Comparison of ENCODE assay signal across 8 cellular contexts in the genomic region with DNA sequence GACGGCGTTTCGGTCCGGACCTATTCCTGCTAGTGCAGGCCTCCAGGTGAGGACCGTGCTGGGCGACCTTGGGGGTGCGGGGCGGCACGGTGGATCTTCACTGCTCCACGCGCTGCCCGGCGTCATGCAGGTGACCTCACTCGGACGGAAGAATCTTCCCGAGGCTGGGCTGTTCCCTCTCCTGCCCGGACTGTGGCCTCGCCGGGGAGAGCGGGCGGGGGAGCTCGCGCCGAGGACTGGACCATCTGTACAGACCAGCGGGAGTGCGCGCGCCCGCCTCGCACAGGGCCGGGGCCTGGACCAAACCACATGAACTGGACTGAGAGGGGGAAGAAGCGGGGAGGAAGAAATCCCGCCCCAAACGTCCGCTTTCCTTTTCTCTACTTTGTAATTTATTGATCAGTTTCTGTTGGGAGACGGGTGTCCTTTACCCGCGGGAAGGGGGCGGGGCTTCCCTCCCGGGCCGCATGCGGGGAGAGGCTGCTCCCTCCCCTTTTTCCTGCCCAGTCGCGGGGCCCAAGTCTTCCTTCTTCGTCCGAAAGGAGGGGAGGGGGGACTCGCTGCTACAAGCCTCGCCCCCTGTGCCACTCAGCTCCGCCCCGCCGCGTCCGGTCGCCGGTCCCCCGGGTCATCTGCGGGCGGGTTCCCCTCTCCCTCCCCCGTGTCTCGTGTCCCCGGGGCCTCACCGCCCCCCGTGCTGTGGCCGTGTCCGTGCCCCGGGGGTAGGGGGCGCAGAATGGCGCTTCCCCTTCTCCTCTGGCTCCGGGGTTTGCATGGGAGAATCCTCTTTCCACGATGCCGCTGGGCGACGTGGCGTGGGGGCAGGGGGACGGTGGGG. TPM values are rescaled to one million over a fixed set of nuclear protein-coding genes. Genes with fewer than 3 reads are reported as not detected.
DNase-seq lines count a peak whose midpoint lies in the region; ATAC-seq, FAIRE-seq and TF ChIP-seq lines count a peak whose summit lies in the region.

No MANE protein-coding gene starts in this region.

- H3K27me3 Mint-ChIP-seq in activated B cell treated with CpG ODN at 0.5 μM for 24 hours: peaks cover 56% of the 10 kb centered on the region

- FAIRE-seq in HepG2 (lab: Jason Lieb, UNC): peak; percentile 46

- no peaks in the 10 kb centered on the region for H3K36me3 Mint-ChIP-seq in activated B cell treated with CpG ODN at 0.5 μM for 24 hours (ENCODE audit: low read depth)

- peaks cover 10% of the 10 kb centered on the region for H3K9me3 Mint-ChIP-seq in activated B cell treated with CpG ODN at 0.5 μM for 24 hours

- peaks cover 37% of the 10 kb centered on the region for H3K4me1 Mint-ChIP-seq in activated B cell treated with CpG ODN at 0.5 μM for 24 hours

- intact Hi-C loops in activated B cell treated with CpG ODN at 0.5 μM for 24 hours (cut with micrococcal nuclease): no loop called here
- intact Hi-C loops in HepG2 (cut with micrococcal nuclease; ENCODE audit: unreplicated experiment): loop anchor here (10.0 kb wide), 1 partner anchor 54 kb away; no protein-coding TSS in a partner anchor

- POLR2A ChIA-PET in activated B cell treated with CpG ODN at 0.5 μM for 24 hours (lab: Charles Lee) (interaction anchor here (0.6 to 1.7 kb wide), 4 partner anchors 17 to 636 kb away, joined by 3 to 6 read pairs (median 4); no protein-coding TSS in a partner anchor), HepG2 (lab: Yijun Ruan, JAX) (interaction anchor here (0.7 to 3.2 kb wide), 7 partner anchors 11 to 157 kb away, joined by 4 to 14 read pairs (median 7); a partner anchor contains a TSS)

- 0 to 1% methylated on average over 75 of the region's 75 CpGs for WGBS in ectodermal cell, 2 experiments
- 0% methylated on average over 29 of the region's 75 CpGs for WGBS in HepG2 (ENCODE audit: low lambda C conversion rate)

- H3K9ac ChIP-seq in HepG2 (ENCODE audit: insufficient read depth, low read depth, low read length): peak overlapping the region; percentile 77

- peaks cover 10% of the 10 kb centered on the region for H3K4me1 ChIP-seq in ectodermal cell (ENCODE audit: control insufficient read depth, insufficient read depth, low read length)
- peaks cover 64% of the 10 kb centered on the region for H3K4me1 ChIP-seq in HepG2 (ENCODE audit: insufficient read depth, low read length)

- no peaks in the 10 kb centered on the region for H3K79me2 ChIP-seq in HepG2 (ENCODE audit: insufficient read depth, low read length)

- peak; percentile 38 for ATAC-seq in activated B cell treated with CpG ODN at 0.5 μM for 24 hours (ENCODE audit: low read depth)
- ATAC-seq in HepG2: peak; percentile 74
- ATAC-seq in HG02970 (IDR thresholded peaks at IDR 0.05; ENCODE audit: low FRiP score, unreplicated experiment): no peak

- H3K27me3 ChIP-seq in H7 (ENCODE audit: control insufficient read depth, insufficient read depth, low read length) (peaks cover 27% of the 10 kb centered on the region), ectodermal cell (ENCODE audit: control insufficient read depth, insufficient read depth, low read length, poor library complexity, severe bottlenecking) (peaks cover 31% of the 10 kb centered on the region), HepG2 (ENCODE audit: control insufficient read depth in 1 of 2, insufficient read depth in 2 of 2, low read length in 2 of 2) (no peaks in the 10 kb centered on the region; a peak in 2 of 5 replicates)

- DNase-seq in Ammon's horn (ENCODE audit: low spot score): peak; percentile 87
- peak; percentile 94 for DNase-seq in H7
- peak; percentile 86 to 95 for DNase-seq in NCI-H446 (lab: John Stamatoyannopoulos, UW)
- DNase-seq in activated B cell treated with CpG ODN at 0.5 μM for 24 hours: peak; percentile 44
- peak; percentile 76 for DNase-seq in HepG2 (ENCODE audit: low spot score)
- DNase-seq in stimulated activated CD8-positive, alpha-beta memory T cell treated with anti-CD3 and anti-CD28 coated beads, Interleukin-4, amount 100 ng/mL, for 48 hours: peak; percentile 62

- H3K27ac ChIP-seq in ectodermal cell (ENCODE audit: insufficient read depth, low read depth, low read length, poor library complexity, severe bottlenecking) (peak overlapping the region; percentile 85), HepG2 (ENCODE audit: extremely low read length, insufficient read depth, low read length) (peak overlapping the region; percentile 77)

- BruUV-seq in HepG2 (replicated peaks; lab: Mats Ljungman, UMichigan): TSS peak; percentile 96

- TF ChIP-seq CTCF in activated B cell treated with CpG ODN at 0.5 μM for 24 hours (IDR thresholded peaks at IDR 0.05): no peak
- TF ChIP-seq CTCF in HepG2 (CRISPR knock-in tag; IDR thresholded peaks at IDR 0.05): peak; percentile 15; the same call in 1 of the 2 replicates

- peak overlapping the region; percentile 94 for H3K4me2 ChIP-seq in HepG2 (ENCODE audit: low read depth, low read length)

- CTCF ChIA-PET in activated B cell treated with CpG ODN at 0.5 μM for 24 hours (lab: Charles Lee) (interaction anchor here (0.9 to 1.0 kb wide), 2 partner anchors 36 to 53 kb away, joined by 3 to 4 read pairs; a partner anchor contains a TSS), HepG2 (lab: Yijun Ruan, JAX; ENCODE audit: low intra/inter-chr PET ratio, low total read pairs) (no interaction called here)

- TF ChIP-seq RAD21 in HepG2 (CRISPR knock-in tag; IDR thresholded peaks at IDR 0.05): no peak; the same call in 1 of the 2 replicates

- TF ChIP-seq POLR2A in HepG2 (IDR thresholded peaks at IDR 0.05; ENCODE audit: insufficient read depth in 1 of 2, low read depth in 2 of 2, low read length in 2 of 2): peak in 1 of 2 experiments; percentile 76; a peak in 3 of 4 replicates

- H2AFZ ChIP-seq in HepG2 (ENCODE audit: low read length): no peak overlapping the region

- in situ Hi-C loops in HepG2 (cut with HindIII; ENCODE audit: extremely low pct_ligation_motif_present, low pct_unique_long_range_greater_than_20kb): loop anchor here (5.0 kb wide), 1 partner anchor 33 kb away; a partner anchor contains a TSS

- 0 out of 4 replicates have a peak, but pooled peaks of 1 of the 2 experiments have one; percentile 30 for TF ChIP-seq EP300 in HepG2 (IDR thresholded peaks at IDR 0.05; ENCODE audit: low read depth in 2 of 2, low read length in 2 of 2)
- TF ChIP-seq EP300 in HepG2 (CRISPR knock-in tag; IDR thresholded peaks at IDR 0.05; ENCODE audit: borderline replicate concordance): no peak

- peak overlapping the region; percentile 94 for H3K4me3 ChIP-seq in H7 (ENCODE audit: insufficient read depth, low read depth, low read length)
- H3K4me3 ChIP-seq in ectodermal cell (ENCODE audit: insufficient read depth, low read depth, low read length): peak overlapping the region; percentile 80
- H3K4me3 ChIP-seq in HepG2 (replicated peaks in 1 of 3; ENCODE audit: insufficient read depth in 1 of 3, low read depth in 2 of 3, low read length in 3 of 3): peak overlapping the region; percentile 53 to 86 (median 63)

- no peaks in the 10 kb centered on the region for H3K9me3 ChIP-seq in ectodermal cell (ENCODE audit: control insufficient read depth, low read length)
- H3K9me3 ChIP-seq in HepG2 (ENCODE audit: low read length): no peaks in the 10 kb centered on the region

- H4K20me1 ChIP-seq in HepG2 (ENCODE audit: insufficient read depth, low read length): no peaks in the 10 kb centered on the region

- H3K36me3 ChIP-seq in H7 (replicated peaks; ENCODE audit: control insufficient read depth, insufficient read depth, low read length) (no peaks in the 10 kb centered on the region), ectodermal cell (ENCODE audit: control insufficient read depth, insufficient read depth, low read length) (no peaks in the 10 kb centered on the region), HepG2 (replicated peaks in 1 of 2; ENCODE audit: control insufficient read depth in 1 of 2, insufficient read depth in 2 of 2, low read length in 2 of 2) (no peaks in the 10 kb centered on the region)

- no peak overlapping the region for H3K27ac Mint-ChIP-seq in activated B cell treated with CpG ODN at 0.5 μM for 24 hours

- H3K4me3 Mint-ChIP-seq in activated B cell treated with CpG ODN at 0.5 μM for 24 hours: peak overlapping the region; percentile 82

RNA-seq across cellular contexts. Expression of a gene that starts 4.9 kb away (rescaled TPM):
- 0.45 and 0.81 TPM in 2 replicates for total RNA-seq in H7 (2014; rRNA removed; shearing (Covaris generic))
- total RNA-seq in activated B cell treated with CpG ODN at 0.5 μM for 24 hours: not detected in 2 replicates
- 0.39 TPM for polyA plus RNA-seq in ectodermal cell (2013, experiment 1 of 4)
- polyA plus RNA-seq in ectodermal cell (2013, experiment 2 of 4): 0.41 TPM
- polyA plus RNA-seq in ectodermal cell (2013, experiment 3 of 4): 0.75 TPM
- polyA plus RNA-seq in ectodermal cell (2013, experiment 4 of 4): 0.57 TPM
- total RNA-seq in HepG2 (2016; rRNA removed; fragmentation: Illumina TruSeq; extraction: Trizol): 1.5 and 3.6 TPM in 2 replicates
- 0.18 and 0.20 TPM in 2 replicates for total RNA-seq in HepG2 (2016; cell fraction: cytosol; rRNA removed; fragmentation: Illumina TruSeq; extraction: Trizol; ENCODE audit: low read depth)
- 1.0 and 4.4 TPM in 2 replicates for total RNA-seq in HepG2 (2016; cell fraction: insoluble cytoplasmic fraction; rRNA removed; fragmentation: Illumina TruSeq; extraction: Trizol)
- 0.24 and 0.46 TPM in 2 replicates for total RNA-seq in HepG2 (2016; cell fraction: membrane; rRNA removed; fragmentation: Illumina TruSeq; extraction: Trizol)
- total RNA-seq in HepG2 (2016; cell fraction: nucleus; rRNA removed; fragmentation: Illumina TruSeq; extraction: Trizol): 2.5 and 3.4 TPM in 2 replicates
- polyA plus RNA-seq in HepG2 (2011; rRNA removed): 15.4 and 26.4 TPM in 2 replicates
- 13.5 and 21.9 TPM in 2 replicates for polyA plus RNA-seq in HepG2 (2011; cell fraction: cytosol; rRNA removed)
- 13.0 and 19.9 TPM in 2 replicates for polyA plus RNA-seq in HepG2 (2011; cell fraction: nucleus; rRNA removed)
- polyA plus RNA-seq in HepG2 (2012): 17.7 and 25.6 TPM in 2 replicates
- polyA plus RNA-seq in HepG2 (2016; cell fraction: cytosol; fragmentation: Illumina TruSeq; extraction: Trizol; ENCODE audit: low read depth): 0.20 and 0.45 TPM in 2 replicates
- polyA plus RNA-seq in HepG2 (2016; cell fraction: insoluble cytoplasmic fraction; fragmentation: Illumina TruSeq; extraction: Trizol; ENCODE audit: low read depth): 1.3 and 2.6 TPM in 2 replicates
- polyA plus RNA-seq in HepG2 (2016; cell fraction: membrane; fragmentation: Illumina TruSeq; extraction: Trizol; ENCODE audit: low read depth): 0.15 and 0.74 TPM in 2 replicates
- polyA plus RNA-seq in HepG2 (2016; cell fraction: nucleus; fragmentation: Illumina TruSeq; extraction: Trizol; ENCODE audit: insufficient read depth, low read depth): 7.3 and 9.2 TPM in 2 replicates
- 0.28 and 5.1 TPM in 2 replicates for polyA minus RNA-seq in HepG2 (2011; rRNA and poly(A)+ RNA removed; ENCODE audit: low replicate concordance)
- 3.9 and 8.6 TPM in 2 replicates for polyA minus RNA-seq in HepG2 (2011; cell fraction: cytosol; rRNA and poly(A)+ RNA removed)
- 2.2 and 4.6 TPM in 2 replicates for polyA minus RNA-seq in HepG2 (2011; cell fraction: nucleus; rRNA and poly(A)+ RNA removed)

RNA-seq across cellular contexts. Expression of a gene that starts 7.3 kb away (rescaled TPM):
- 10.2 and 12.8 TPM in 2 replicates for total RNA-seq in H7 (2014; rRNA removed; shearing (Covaris generic))
- total RNA-seq in activated B cell treated with CpG ODN at 0.5 μM for 24 hours: not detected in 2 replicates
- polyA plus RNA-seq in ectodermal cell (2013, experiment 1 of 4): 11.7 TPM
- 11.1 TPM for polyA plus RNA-seq in ectodermal cell (2013, experiment 2 of 4)
- polyA plus RNA-seq in ectodermal cell (2013, experiment 3 of 4): 9.1 TPM
- 9.7 TPM for polyA plus RNA-seq in ectodermal cell (2013, experiment 4 of 4)
- 1.7 and 1.9 TPM in 2 replicates for total RNA-seq in HepG2 (2016; rRNA removed; fragmentation: Illumina TruSeq; extraction: Trizol)
- 0.91 and 1.1 TPM in 2 replicates for total RNA-seq in HepG2 (2016; cell fraction: cytosol; rRNA removed; fragmentation: Illumina TruSeq; extraction: Trizol; ENCODE audit: low read depth)
- 1.2 and 1.5 TPM in 2 replicates for total RNA-seq in HepG2 (2016; cell fraction: insoluble cytoplasmic fraction; rRNA removed; fragmentation: Illumina TruSeq; extraction: Trizol)
- total RNA-seq in HepG2 (2016; cell fraction: membrane; rRNA removed; fragmentation: Illumina TruSeq; extraction: Trizol): 1.2 and 1.6 TPM in 2 replicates
- 3.3 and 3.9 TPM in 2 replicates for total RNA-seq in HepG2 (2016; cell fraction: nucleus; rRNA removed; fragmentation: Illumina TruSeq; extraction: Trizol)
- polyA plus RNA-seq in HepG2 (2011; rRNA removed): 4.3 and 6.3 TPM in 2 replicates
- polyA plus RNA-seq in HepG2 (2011; cell fraction: cytosol; rRNA removed): 3.2 and 3.5 TPM in 2 replicates
- polyA plus RNA-seq in HepG2 (2011; cell fraction: nucleus; rRNA removed): 27.5 and 33.2 TPM in 2 replicates
- 6.3 and 7.5 TPM in 2 replicates for polyA plus RNA-seq in HepG2 (2012)
- polyA plus RNA-seq in HepG2 (2016; cell fraction: cytosol; fragmentation: Illumina TruSeq; extraction: Trizol; ENCODE audit: low read depth): 0.50 and 0.69 TPM in 2 replicates
- polyA plus RNA-seq in HepG2 (2016; cell fraction: insoluble cytoplasmic fraction; fragmentation: Illumina TruSeq; extraction: Trizol; ENCODE audit: low read depth): 0.73 and 1.3 TPM in 2 replicates
- 1.1 TPM in 2 replicates for polyA plus RNA-seq in HepG2 (2016; cell fraction: membrane; fragmentation: Illumina TruSeq; extraction: Trizol; ENCODE audit: low read depth)
- 6.3 and 6.9 TPM in 2 replicates for polyA plus RNA-seq in HepG2 (2016; cell fraction: nucleus; fragmentation: Illumina TruSeq; extraction: Trizol; ENCODE audit: insufficient read depth, low read depth)
- 4.8 and 7.6 TPM in 2 replicates for polyA minus RNA-seq in HepG2 (2011; rRNA and poly(A)+ RNA removed; ENCODE audit: low replicate concordance)
- 1.8 and 3.2 TPM in 2 replicates for polyA minus RNA-seq in HepG2 (2011; cell fraction: cytosol; rRNA and poly(A)+ RNA removed)
- 5.5 and 6.3 TPM in 2 replicates for polyA minus RNA-seq in HepG2 (2011; cell fraction: nucleus; rRNA and poly(A)+ RNA removed)

RNA-seq across cellular contexts. Expression of a gene that starts 31.0 kb away (rescaled TPM):
- 21.1 and 23.6 TPM in 2 replicates for total RNA-seq in H7 (2014; rRNA removed; shearing (Covaris generic))
- 1.2 and 3.6 TPM in 2 replicates for total RNA-seq in activated B cell treated with CpG ODN at 0.5 μM for 24 hours
- 18.5 TPM for polyA plus RNA-seq in ectodermal cell (2013, experiment 1 of 4)
- polyA plus RNA-seq in ectodermal cell (2013, experiment 2 of 4): 14.3 TPM
- polyA plus RNA-seq in ectodermal cell (2013, experiment 3 of 4): 20.9 TPM
- 20.7 TPM for polyA plus RNA-seq in ectodermal cell (2013, experiment 4 of 4)
- total RNA-seq in HepG2 (2016; rRNA removed; fragmentation: Illumina TruSeq; extraction: Trizol): 6.3 and 8.6 TPM in 2 replicates
- total RNA-seq in HepG2 (2016; cell fraction: cytosol; rRNA removed; fragmentation: Illumina TruSeq; extraction: Trizol; ENCODE audit: low read depth): 1.9 and 2.7 TPM in 2 replicates
- 6.5 and 8.9 TPM in 2 replicates for total RNA-seq in HepG2 (2016; cell fraction: insoluble cytoplasmic fraction; rRNA removed; fragmentation: Illumina TruSeq; extraction: Trizol)
- 4.5 and 5.6 TPM in 2 replicates for total RNA-seq in HepG2 (2016; cell fraction: membrane; rRNA removed; fragmentation: Illumina TruSeq; extraction: Trizol)
- total RNA-seq in HepG2 (2016; cell fraction: nucleus; rRNA removed; fragmentation: Illumina TruSeq; extraction: Trizol): 8.1 and 9.0 TPM in 2 replicates
- 6.7 and 8.9 TPM in 2 replicates for polyA plus RNA-seq in HepG2 (2011; rRNA removed)
- polyA plus RNA-seq in HepG2 (2011; cell fraction: cytosol; rRNA removed): 6.0 and 7.5 TPM in 2 replicates
- 37.0 and 50.3 TPM in 2 replicates for polyA plus RNA-seq in HepG2 (2011; cell fraction: nucleus; rRNA removed)
- polyA plus RNA-seq in HepG2 (2012): 9.4 and 9.5 TPM in 2 replicates
- polyA plus RNA-seq in HepG2 (2016; cell fraction: cytosol; fragmentation: Illumina TruSeq; extraction: Trizol; ENCODE audit: low read depth): 1.9 and 2.8 TPM in 2 replicates
- 6.2 and 6.5 TPM in 2 replicates for polyA plus RNA-seq in HepG2 (2016; cell fraction: insoluble cytoplasmic fraction; fragmentation: Illumina TruSeq; extraction: Trizol; ENCODE audit: low read depth)
- 3.3 and 4.2 TPM in 2 replicates for polyA plus RNA-seq in HepG2 (2016; cell fraction: membrane; fragmentation: Illumina TruSeq; extraction: Trizol; ENCODE audit: low read depth)
- polyA plus RNA-seq in HepG2 (2016; cell fraction: nucleus; fragmentation: Illumina TruSeq; extraction: Trizol; ENCODE audit: insufficient read depth, low read depth): 21.5 and 24.1 TPM in 2 replicates
- 8.5 and 15.8 TPM in 2 replicates for polyA minus RNA-seq in HepG2 (2011; rRNA and poly(A)+ RNA removed; ENCODE audit: low replicate concordance)
- 4.9 and 5.9 TPM in 2 replicates for polyA minus RNA-seq in HepG2 (2011; cell fraction: cytosol; rRNA and poly(A)+ RNA removed)
- polyA minus RNA-seq in HepG2 (2011; cell fraction: nucleus; rRNA and poly(A)+ RNA removed): 13.8 and 16.6 TPM in 2 replicates

RNA-seq across cellular contexts. Expression of a gene that starts 31.4 kb away (rescaled TPM):
- 1.4 and 3.2 TPM in 2 replicates for total RNA-seq in H7 (2014; rRNA removed; shearing (Covaris generic))
- 0.98 and 1.0 TPM in 2 replicates for total RNA-seq in activated B cell treated with CpG ODN at 0.5 μM for 24 hours
- not detected for polyA plus RNA-seq in ectodermal cell (2013, experiment 1 of 4)
- 0.37 TPM for polyA plus RNA-seq in ectodermal cell (2013, experiment 2 of 4)
- polyA plus RNA-seq in ectodermal cell (2013, experiment 3 of 4): 0.53 TPM
- polyA plus RNA-seq in ectodermal cell (2013, experiment 4 of 4): 0.81 TPM
- total RNA-seq in HepG2 (2016; rRNA removed; fragmentation: Illumina TruSeq; extraction: Trizol): 0.80 and 1.4 TPM in 2 replicates
- total RNA-seq in HepG2 (2016; cell fraction: cytosol; rRNA removed; fragmentation: Illumina TruSeq; extraction: Trizol; ENCODE audit: low read depth): 1.6 and 3.1 TPM in 2 replicates
- total RNA-seq in HepG2 (2016; cell fraction: insoluble cytoplasmic fraction; rRNA removed; fragmentation: Illumina TruSeq; extraction: Trizol): 1.6 and 1.9 TPM in 2 replicates
- 2.1 and 2.4 TPM in 2 replicates for total RNA-seq in HepG2 (2016; cell fraction: membrane; rRNA removed; fragmentation: Illumina TruSeq; extraction: Trizol)
- total RNA-seq in HepG2 (2016; cell fraction: nucleus; rRNA removed; fragmentation: Illumina TruSeq; extraction: Trizol): 0.59 and 0.94 TPM in 2 replicates
- 1.5 and 3.0 TPM in 2 replicates for polyA plus RNA-seq in HepG2 (2011; rRNA removed)
- polyA plus RNA-seq in HepG2 (2011; cell fraction: cytosol; rRNA removed): 2.6 TPM in 2 replicates
- 3.8 and 4.8 TPM in 2 replicates for polyA plus RNA-seq in HepG2 (2011; cell fraction: nucleus; rRNA removed)
- 1.1 and 1.9 TPM in 2 replicates for polyA plus RNA-seq in HepG2 (2012)
- polyA plus RNA-seq in HepG2 (2016; cell fraction: cytosol; fragmentation: Illumina TruSeq; extraction: Trizol; ENCODE audit: low read depth): 2.0 and 2.7 TPM in 2 replicates
- polyA plus RNA-seq in HepG2 (2016; cell fraction: insoluble cytoplasmic fraction; fragmentation: Illumina TruSeq; extraction: Trizol; ENCODE audit: low read depth): 1.6 and 2.2 TPM in 2 replicates
- 1.5 and 1.6 TPM in 2 replicates for polyA plus RNA-seq in HepG2 (2016; cell fraction: membrane; fragmentation: Illumina TruSeq; extraction: Trizol; ENCODE audit: low read depth)
- 0.74 TPM in 1 of 2 replicates, not detected in the other for polyA plus RNA-seq in HepG2 (2016; cell fraction: nucleus; fragmentation: Illumina TruSeq; extraction: Trizol; ENCODE audit: insufficient read depth, low read depth)
- polyA minus RNA-seq in HepG2 (2011; rRNA and poly(A)+ RNA removed; ENCODE audit: low replicate concordance): 1.3 TPM in 2 replicates
- polyA minus RNA-seq in HepG2 (2011; cell fraction: cytosol; rRNA and poly(A)+ RNA removed): 0.89 and 1.2 TPM in 2 replicates
- polyA minus RNA-seq in HepG2 (2011; cell fraction: nucleus; rRNA and poly(A)+ RNA removed): 1.8 and 3.0 TPM in 2 replicates

RNA-seq across cellular contexts. Expression of a gene that starts 36.2 kb away (rescaled TPM):
- total RNA-seq in H7 (2014; rRNA removed; shearing (Covaris generic)): 2.2 and 4.1 TPM in 2 replicates
- total RNA-seq in activated B cell treated with CpG ODN at 0.5 μM for 24 hours: 3.6 and 4.4 TPM in 2 replicates
- polyA plus RNA-seq in ectodermal cell (2013, experiment 1 of 4): 3.9 TPM
- 2.9 TPM for polyA plus RNA-seq in ectodermal cell (2013, experiment 2 of 4)
- polyA plus RNA-seq in ectodermal cell (2013, experiment 3 of 4): 4.8 TPM
- 5.2 TPM for polyA plus RNA-seq in ectodermal cell (2013, experiment 4 of 4)
- total RNA-seq in HepG2 (2016; rRNA removed; fragmentation: Illumina TruSeq; extraction: Trizol): 3.5 and 5.3 TPM in 2 replicates
- total RNA-seq in HepG2 (2016; cell fraction: cytosol; rRNA removed; fragmentation: Illumina TruSeq; extraction: Trizol; ENCODE audit: low read depth): 5.6 and 7.0 TPM in 2 replicates
- total RNA-seq in HepG2 (2016; cell fraction: insoluble cytoplasmic fraction; rRNA removed; fragmentation: Illumina TruSeq; extraction: Trizol): 2.9 and 5.2 TPM in 2 replicates
- total RNA-seq in HepG2 (2016; cell fraction: membrane; rRNA removed; fragmentation: Illumina TruSeq; extraction: Trizol): 6.4 and 6.9 TPM in 2 replicates
- 3.4 and 4.1 TPM in 2 replicates for total RNA-seq in HepG2 (2016; cell fraction: nucleus; rRNA removed; fragmentation: Illumina TruSeq; extraction: Trizol)
- polyA plus RNA-seq in HepG2 (2011; rRNA removed): 7.6 and 8.6 TPM in 2 replicates
- polyA plus RNA-seq in HepG2 (2011; cell fraction: cytosol; rRNA removed): 5.0 and 9.3 TPM in 2 replicates
- polyA plus RNA-seq in HepG2 (2011; cell fraction: nucleus; rRNA removed): 15.9 and 17.9 TPM in 2 replicates
- polyA plus RNA-seq in HepG2 (2012): 3.9 and 4.2 TPM in 2 replicates
- 4.7 and 5.8 TPM in 2 replicates for polyA plus RNA-seq in HepG2 (2016; cell fraction: cytosol; fragmentation: Illumina TruSeq; extraction: Trizol; ENCODE audit: low read depth)
- polyA plus RNA-seq in HepG2 (2016; cell fraction: insoluble cytoplasmic fraction; fragmentation: Illumina TruSeq; extraction: Trizol; ENCODE audit: low read depth): 3.3 and 3.7 TPM in 2 replicates
- 2.7 and 6.8 TPM in 2 replicates for polyA plus RNA-seq in HepG2 (2016; cell fraction: membrane; fragmentation: Illumina TruSeq; extraction: Trizol; ENCODE audit: low read depth)
- polyA plus RNA-seq in HepG2 (2016; cell fraction: nucleus; fragmentation: Illumina TruSeq; extraction: Trizol; ENCODE audit: insufficient read depth, low read depth): 8.3 and 9.6 TPM in 2 replicates
- 3.8 and 4.0 TPM in 2 replicates for polyA minus RNA-seq in HepG2 (2011; rRNA and poly(A)+ RNA removed; ENCODE audit: low replicate concordance)
- polyA minus RNA-seq in HepG2 (2011; cell fraction: cytosol; rRNA and poly(A)+ RNA removed): 0.88 and 1.7 TPM in 2 replicates
- polyA minus RNA-seq in HepG2 (2011; cell fraction: nucleus; rRNA and poly(A)+ RNA removed): 4.9 and 8.3 TPM in 2 replicates

Comparison
In these comparisons a context has a peak if more than half of its experiments do, and no peak if none do; other contexts are left out.
1. DNase-seq: peak in every context shown above with its lines; median percentile 94 in H7; 90 in NCI-H446; 87 in Ammon's horn; 76 in HepG2; 62 in stimulated activated CD8-positive, alpha-beta memory T cell treated with anti-CD3 and anti-CD28 coated beads, Interleukin-4, amount 100 ng/mL, for 48 hours; 44 in activated B cell treated with CpG ODN at 0.5 μM for 24 hours.